ENCODE assay signal across 24 cellular contexts in the genomic region with DNA sequence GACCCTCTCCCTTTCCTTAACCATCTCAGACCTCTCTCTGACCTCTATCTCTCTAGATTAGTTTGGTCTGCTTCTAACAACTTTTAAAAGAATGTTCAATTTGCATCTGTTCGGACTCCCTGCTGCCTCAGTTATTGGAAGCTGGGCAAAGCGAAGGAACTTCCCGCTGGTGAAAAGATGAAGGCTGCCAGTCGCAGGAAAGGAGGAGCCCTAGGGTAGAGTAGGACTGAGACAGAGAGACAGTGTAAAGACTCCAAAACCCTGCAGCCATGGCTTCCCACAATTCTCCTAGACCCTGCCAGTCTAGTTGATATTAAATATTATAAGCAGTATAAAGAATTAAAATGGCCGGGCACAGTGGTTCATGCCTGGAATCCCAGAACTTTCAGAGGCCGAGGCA.
"Had no signal": no experiment of that assay in that cellular context is flagged by ENCODE, and none has a peak within 500 bp of the region (broad histone marks: within the 10 kb centered on the region; RNA-seq: fewer than 3 reads in every experiment).

No MANE protein-coding gene starts in this region.

- ATAC-seq: HepG2 had no signal

- H3K36me3 ChIP-seq: MG63 had no signal

- H3K9ac ChIP-seq: SK-N-SH had no signal

- DNase-seq: IMR-90, Karpas-422, KG1, MG63, NCI-H1092, NCI-H1105 treated with DMSO at 0.1 percent for 48 hours, NCI-H1417 treated with DMSO at 0.1 percent for 48 hours, NCI-H146, NCI-H1694 treated with DMSO at 0.1 percent for 48 hours, NCI-H1930, NCI-H2081, NCI-H2107, NCI-H2171, NCI-H226, NCI-H446, NCI-H510A, NCI-H524 treated with DMSO at 0.1 percent for 48 hours, NCI-H69, NCI-H774, Right ventricle myocardium superior, RPMI8226, SIG-M5, SK-N-SH had no signal

- H3K4me3 ChIP-seq: MG63 had no signal

- H3K27me3 ChIP-seq: MG63 had no signal

- H3K4me2 ChIP-seq: SK-N-SH had no signal

- H3K9me3 ChIP-seq: SK-N-SH had no signal
